8 cellular contexts compared by ENCODE assay signal in genomic region chr12:57124259-57124877, GRCh38. TPM values are rescaled to one million over a fixed set of nuclear protein-coding genes. Genes with fewer than 3 reads are reported as not detected.
DNase-seq lines count a peak whose midpoint lies in the region; ATAC-seq, FAIRE-seq and TF ChIP-seq lines count a peak whose summit lies in the region.

No MANE protein-coding gene starts in this region.

- peaks cover 5% of the 10 kb centered on the region for H3K36me3 Mint-ChIP-seq in activated CD8-positive, alpha-beta memory T cell treated with anti-CD3 and anti-CD28 coated beads, Interleukin-2, amount 10 ng/mL, durations not matched to agents 7 days and 5 days
- peaks cover 0 to 9% of the 10 kb centered on the region in 2 donors for H3K36me3 Mint-ChIP-seq in naive B cell
- H3K36me3 Mint-ChIP-seq in stimulated activated effector memory CD8-positive, alpha-beta T cell treated with anti-CD3 and anti-CD28 coated beads, Interleukin-12 subunit alpha, Interleukin-12 subunit beta, amount 100 ng/mL, for 72 hours = no peaks in the 10 kb centered on the region

- H3K36me3 ChIP-seq in endothelial cell of umbilical vein (ENCODE audit: control insufficient read depth in 2 of 2, extremely low read depth in 1 of 2, insufficient read depth in 2 of 2, low read length in 2 of 2) = no peaks in the 10 kb centered on the region

- no peak overlapping the region for H2AFZ ChIP-seq in endothelial cell of umbilical vein (ENCODE audit: low read depth, low read length)

- H3K27me3 Mint-ChIP-seq in activated CD8-positive, alpha-beta memory T cell treated with anti-CD3 and anti-CD28 coated beads, Interleukin-2, amount 10 ng/mL, durations not matched to agents 7 days and 5 days = peaks cover 34% of the 10 kb centered on the region
- H3K27me3 Mint-ChIP-seq in naive B cell = peaks cover 0 to 17% (median 5%) of the 10 kb centered on the region in 3 donors

- no peak overlapping the region for H3K27ac ChIP-seq in endothelial cell of umbilical vein (ENCODE audit: insufficient read depth, low read depth, low read length)

- POLR2A ChIA-PET in endothelial cell of umbilical vein (lab: Charles Lee) = no interaction called here

- dilution Hi-C loops in endothelial cell of umbilical vein (cut with MboI; ENCODE audit: extremely low pct_ligation_motif_present, low sequenced_read_pairs) = loop anchor here (5.0 kb wide), 1 partner anchor 48 kb away; no protein-coding TSS in a partner anchor

- H3K9me3 Mint-ChIP-seq in activated CD8-positive, alpha-beta memory T cell treated with anti-CD3 and anti-CD28 coated beads, Interleukin-2, amount 10 ng/mL, durations not matched to agents 7 days and 5 days (ENCODE audit: low read depth) = peaks cover 8% of the 10 kb centered on the region
- peaks cover 0 to 2% (median 0%) of the 10 kb centered on the region in 7 donors for H3K9me3 Mint-ChIP-seq in naive B cell
- peaks cover 7% of the 10 kb centered on the region for H3K9me3 Mint-ChIP-seq in stimulated activated effector memory CD8-positive, alpha-beta T cell treated with anti-CD3 and anti-CD28 coated beads, Interleukin-12 subunit alpha, Interleukin-12 subunit beta, amount 100 ng/mL, for 72 hours

- TF ChIP-seq POLR2A in endothelial cell of umbilical vein (IDR thresholded peaks at IDR 0.05; ENCODE audit: low read depth, low read length) = no peak

- FAIRE-seq in endothelial cell of umbilical vein (lab: Jason Lieb, UNC) = peak; percentile 96

- no peak overlapping the region for H3K27ac Mint-ChIP-seq in activated CD8-positive, alpha-beta memory T cell treated with anti-CD3 and anti-CD28 coated beads, Interleukin-2, amount 10 ng/mL, durations not matched to agents 7 days and 5 days
- no peak overlapping the region for H3K27ac Mint-ChIP-seq in naive B cell
- no peak overlapping the region for H3K27ac Mint-ChIP-seq in stimulated activated effector memory CD8-positive, alpha-beta T cell treated with anti-CD3 and anti-CD28 coated beads, Interleukin-12 subunit alpha, Interleukin-12 subunit beta, amount 100 ng/mL, for 72 hours

- peaks cover 4% of the 10 kb centered on the region for H3K4me1 ChIP-seq in endothelial cell of umbilical vein (ENCODE audit: control insufficient read depth, extremely low read depth, insufficient read depth, low read length)

- peak; percentile 90 to 93 for TF ChIP-seq CTCF in endothelial cell of umbilical vein (IDR thresholded peaks at IDR 0.05; ENCODE audit: extremely low read depth in 1 of 2, insufficient read depth in 1 of 2, low read depth in 1 of 2, low read length in 2 of 2)

- H3K79me2 ChIP-seq in endothelial cell of umbilical vein (ENCODE audit: control insufficient read depth, insufficient read depth, low read length) = no peaks in the 10 kb centered on the region

- CTCF ChIA-PET in activated CD8-positive, alpha-beta memory T cell treated with anti-CD3 and anti-CD28 coated beads, Interleukin-2, amount 10 ng/mL, durations not matched to agents 7 days and 5 days (lab: Charles Lee) = interaction anchor here (0.6 to 7.8 kb wide), 40 partner anchors 8 to 392 kb away, joined by 3 to 88 read pairs (median 5); partner anchors contain the start of genes NAB2, NEMP1, SHMT2 and STAT6
- CTCF ChIA-PET in endothelial cell of umbilical vein (lab: Charles Lee) = interaction anchor here (0.6 to 18.0 kb wide), 28 partner anchors 9 to 440 kb away, joined by 3 to 429 read pairs (median 4); partner anchors contain the start of genes NEMP1 and STAT6

- DNase-seq in DMS114 treated with DMSO at 0.1 percent for 48 hours (lab: John Stamatoyannopoulos, UW; ENCODE audit: unreplicated experiment) (peak; percentile 77), HT-29 (ENCODE audit: low spot score) (peak; percentile 86), NOMO-1 treated with dmso at 0.1 percent for 144 hours (lab: John Stamatoyannopoulos, UW; ENCODE audit: unreplicated experiment) (peak; percentile 64), endothelial cell of umbilical vein (ENCODE audit: low read depth, low spot score) (peak; percentile 65), naive B cell (peak; percentile 72)
- DNase-seq in activated CD8-positive, alpha-beta memory T cell treated with anti-CD3 and anti-CD28 coated beads, Interleukin-2, amount 10 ng/mL, durations not matched to agents 7 days and 5 days = peak; percentile 83
- DNase-seq in stimulated activated effector memory CD8-positive, alpha-beta T cell treated with anti-CD3 and anti-CD28 coated beads, Interleukin-12 subunit alpha, Interleukin-12 subunit beta, amount 100 ng/mL, for 72 hours (ENCODE audit: low spot score in 2 of 2) = peak; percentile 67 to 89

- H3K9me3 ChIP-seq in endothelial cell of umbilical vein (replicated peaks; ENCODE audit: control insufficient read depth, insufficient read depth, low read length) = no peaks in the 10 kb centered on the region

- no peaks in the 10 kb centered on the region for H4K20me1 ChIP-seq in endothelial cell of umbilical vein (replicated peaks; ENCODE audit: control insufficient read depth, extremely low read depth, insufficient read depth, low read length)

- no peak overlapping the region for H3K4me3 ChIP-seq in endothelial cell of umbilical vein (replicated peaks in 1 of 3; ENCODE audit: insufficient read depth in 1 of 3, low read depth in 1 of 3, low read length in 3 of 3)

- H3K4me3 Mint-ChIP-seq in activated CD8-positive, alpha-beta memory T cell treated with anti-CD3 and anti-CD28 coated beads, Interleukin-2, amount 10 ng/mL, durations not matched to agents 7 days and 5 days = no peak overlapping the region
- H3K4me3 Mint-ChIP-seq in naive B cell = peak overlapping the region in 1 of 8 donors; percentile 15
- H3K4me3 Mint-ChIP-seq in stimulated activated effector memory CD8-positive, alpha-beta T cell treated with anti-CD3 and anti-CD28 coated beads, Interleukin-12 subunit alpha, Interleukin-12 subunit beta, amount 100 ng/mL, for 72 hours = no peak overlapping the region

- H3K9ac ChIP-seq in endothelial cell of umbilical vein (replicated peaks; ENCODE audit: extremely low read depth, insufficient read depth, low read length) = no peak overlapping the region

- peak; percentile 74 for ATAC-seq in activated CD8-positive, alpha-beta memory T cell treated with anti-CD3 and anti-CD28 coated beads, Interleukin-2, amount 10 ng/mL, durations not matched to agents 7 days and 5 days
- ATAC-seq in naive B cell (ENCODE audit: low read depth in 2 of 2) (peak; percentile 66 to 71), GM21529 (IDR thresholded peaks at IDR 0.05; ENCODE audit: unreplicated experiment) (no peak)
- peak; percentile 68 for ATAC-seq in stimulated activated effector memory CD8-positive, alpha-beta T cell treated with anti-CD3 and anti-CD28 coated beads, Interleukin-12 subunit alpha, Interleukin-12 subunit beta, amount 100 ng/mL, for 72 hours

- BruUV-seq in endothelial cell of umbilical vein (replicated peaks; lab: Mats Ljungman, UMichigan) = no TSS peak

- no peak overlapping the region for H3K4me2 ChIP-seq in endothelial cell of umbilical vein (ENCODE audit: insufficient read depth, low read length)

- peaks cover 8% of the 10 kb centered on the region for H3K4me1 Mint-ChIP-seq in activated CD8-positive, alpha-beta memory T cell treated with anti-CD3 and anti-CD28 coated beads, Interleukin-2, amount 10 ng/mL, durations not matched to agents 7 days and 5 days
- H3K4me1 Mint-ChIP-seq in naive B cell = peaks cover 13 to 14% (median 13%) of the 10 kb centered on the region in 3 donors
- peaks cover 10% of the 10 kb centered on the region for H3K4me1 Mint-ChIP-seq in stimulated activated effector memory CD8-positive, alpha-beta T cell treated with anti-CD3 and anti-CD28 coated beads, Interleukin-12 subunit alpha, Interleukin-12 subunit beta, amount 100 ng/mL, for 72 hours

- peaks cover 17 to 32% of the 10 kb centered on the region in 2 experiments for H3K27me3 ChIP-seq in endothelial cell of umbilical vein (ENCODE audit: control insufficient read depth in 2 of 2, insufficient read depth in 2 of 2, low read length in 2 of 2)

- intact Hi-C loops in endothelial cell of umbilical vein (cut with micrococcal nuclease) = loop anchor here (1.0 kb wide), 2 partner anchors 49 to 59 kb away; no protein-coding TSS in a partner anchor

- no peaks in the 10 kb centered on the region for H3K9me1 ChIP-seq in endothelial cell of umbilical vein (replicated peaks; ENCODE audit: control insufficient read depth, extremely low read depth, insufficient read depth, low read length)

RNA-seq across cellular contexts. Expression of gene LRP1, which starts 3.9 kb away (rescaled TPM):
- 22.8 and 25.2 TPM in 2 replicates for total RNA-seq in HT-29 (2014; rRNA removed; shearing (Covaris generic))
- total RNA-seq in activated CD8-positive, alpha-beta memory T cell treated with anti-CD3 and anti-CD28 coated beads, Interleukin-2, amount 10 ng/mL, durations not matched to agents 7 days and 5 days = under 1 TPM; 0.33 to 0.85 TPM
- 3.8 and 4.6 TPM in 2 replicates for total RNA-seq in endothelial cell of umbilical vein
- polyA plus RNA-seq in endothelial cell of umbilical vein (1.5 and 1.6 TPM in 2 replicates), naive B cell (ENCODE audit: low read depth in 6 of 6) (under 1 TPM in 3 of 6 donors, not detected in 3; 0.04 to 0.55 (median 0.09) TPM)
- polyA plus RNA-seq in endothelial cell of umbilical vein (2011; cell fraction: cytosol; rRNA removed) = 1.5 and 2.4 TPM in 2 replicates
- polyA plus RNA-seq in endothelial cell of umbilical vein (2011; cell fraction: nucleus; rRNA removed) = 2.3 and 3.1 TPM in 2 replicates
- 2.7 and 9.0 TPM in 2 replicates for polyA plus RNA-seq in endothelial cell of umbilical vein (2012)
- polyA minus RNA-seq in endothelial cell of umbilical vein = 7.8 and 9.3 TPM in 2 replicates
- polyA minus RNA-seq in endothelial cell of umbilical vein (2011; cell fraction: cytosol; rRNA and poly(A)+ RNA removed) = 3.2 TPM
- polyA minus RNA-seq in endothelial cell of umbilical vein (2011; cell fraction: nucleus; rRNA and poly(A)+ RNA removed) = 4.3 and 5.0 TPM in 2 replicates

RNA-seq across cellular contexts. Expression of gene STAT6, which starts 13.2 kb away (rescaled TPM):
- 114 and 125 TPM in 2 replicates for total RNA-seq in HT-29 (2014; rRNA removed; shearing (Covaris generic))
- total RNA-seq in activated CD8-positive, alpha-beta memory T cell treated with anti-CD3 and anti-CD28 coated beads, Interleukin-2, amount 10 ng/mL, durations not matched to agents 7 days and 5 days = 100 to 1,000 TPM in 1 of 2 experiments, 10 to 100 TPM in 1; 99.1 to 104 TPM
- 101 and 136 TPM in 2 replicates for total RNA-seq in endothelial cell of umbilical vein
- 147 and 164 TPM in 2 replicates for polyA plus RNA-seq in endothelial cell of umbilical vein
- 90.9 and 106 TPM in 2 replicates for polyA plus RNA-seq in endothelial cell of umbilical vein (2011; cell fraction: cytosol; rRNA removed)
- polyA plus RNA-seq in endothelial cell of umbilical vein (2011; cell fraction: nucleus; rRNA removed) = 343 and 418 TPM in 2 replicates
- polyA plus RNA-seq in endothelial cell of umbilical vein (2012) = 112 and 122 TPM in 2 replicates
- polyA minus RNA-seq in endothelial cell of umbilical vein = 126 and 150 TPM in 2 replicates
- 47.6 TPM for polyA minus RNA-seq in endothelial cell of umbilical vein (2011; cell fraction: cytosol; rRNA and poly(A)+ RNA removed)
- 64.2 and 65.2 TPM in 2 replicates for polyA minus RNA-seq in endothelial cell of umbilical vein (2011; cell fraction: nucleus; rRNA and poly(A)+ RNA removed)
- polyA plus RNA-seq in naive B cell (ENCODE audit: low read depth in 6 of 6) = 100 to 1,000 TPM in 5 of 6 donors, 10 to 100 TPM in 1; 88.2 to 172 (median 159) TPM

RNA-seq across cellular contexts. Expression of gene LRP1-AS, which starts 23.1 kb away (rescaled TPM):
- not detected in 2 replicates for total RNA-seq in HT-29 (2014; rRNA removed; shearing (Covaris generic))
- total RNA-seq in activated CD8-positive, alpha-beta memory T cell treated with anti-CD3 and anti-CD28 coated beads, Interleukin-2, amount 10 ng/mL, durations not matched to agents 7 days and 5 days = not detected
- total RNA-seq in endothelial cell of umbilical vein = not detected in 2 replicates
- polyA plus RNA-seq in endothelial cell of umbilical vein (not detected in 2 replicates), naive B cell (ENCODE audit: low read depth in 6 of 6) (not detected)
- not detected in 2 replicates for polyA plus RNA-seq in endothelial cell of umbilical vein (2011; cell fraction: cytosol; rRNA removed)
- polyA plus RNA-seq in endothelial cell of umbilical vein (2011; cell fraction: nucleus; rRNA removed) = not detected in 2 replicates
- polyA plus RNA-seq in endothelial cell of umbilical vein (2012) = not detected in 2 replicates
- not detected in 2 replicates for polyA minus RNA-seq in endothelial cell of umbilical vein
- not detected for polyA minus RNA-seq in endothelial cell of umbilical vein (2011; cell fraction: cytosol; rRNA and poly(A)+ RNA removed)
- not detected in 2 replicates for polyA minus RNA-seq in endothelial cell of umbilical vein (2011; cell fraction: nucleus; rRNA and poly(A)+ RNA removed)

RNA-seq across cellular contexts. Expression of gene NAB2, which starts 35.5 kb away (rescaled TPM):
- 17.8 and 19.3 TPM in 2 replicates for total RNA-seq in HT-29 (2014; rRNA removed; shearing (Covaris generic))
- total RNA-seq in activated CD8-positive, alpha-beta memory T cell treated with anti-CD3 and anti-CD28 coated beads, Interleukin-2, amount 10 ng/mL, durations not matched to agents 7 days and 5 days = 10 to 100 TPM in 1 of 2 experiments, 1 to 10 TPM in 1; 10.0 to 31.1 TPM
- 13.4 and 15.9 TPM in 2 replicates for total RNA-seq in endothelial cell of umbilical vein
- 14.6 and 19.5 TPM in 2 replicates for polyA plus RNA-seq in endothelial cell of umbilical vein
- polyA plus RNA-seq in endothelial cell of umbilical vein (2011; cell fraction: cytosol; rRNA removed) = 9.2 and 11.3 TPM in 2 replicates
- polyA plus RNA-seq in endothelial cell of umbilical vein (2011; cell fraction: nucleus; rRNA removed) = 11.9 and 14.2 TPM in 2 replicates
- polyA plus RNA-seq in endothelial cell of umbilical vein (2012) = 6.5 and 11.1 TPM in 2 replicates
- 20.5 and 21.2 TPM in 2 replicates for polyA minus RNA-seq in endothelial cell of umbilical vein
- polyA minus RNA-seq in endothelial cell of umbilical vein (2011; cell fraction: cytosol; rRNA and poly(A)+ RNA removed) = 10.1 TPM
- polyA minus RNA-seq in endothelial cell of umbilical vein (2011; cell fraction: nucleus; rRNA and poly(A)+ RNA removed) = 4.5 and 6.8 TPM in 2 replicates
- 1 to 10 TPM in 5 of 6 donors, under 1 TPM in 1; 0.54 to 2.6 (median 1.6) TPM for polyA plus RNA-seq in naive B cell (ENCODE audit: low read depth in 6 of 6)

RNA-seq across cellular contexts. Expression of gene NEMP1, which starts 45.8 kb away (rescaled TPM):
- 12.5 and 13.6 TPM in 2 replicates for total RNA-seq in HT-29 (2014; rRNA removed; shearing (Covaris generic))
- 10 to 100 TPM; 60.5 to 66.1 TPM for total RNA-seq in activated CD8-positive, alpha-beta memory T cell treated with anti-CD3 and anti-CD28 coated beads, Interleukin-2, amount 10 ng/mL, durations not matched to agents 7 days and 5 days
- total RNA-seq in endothelial cell of umbilical vein = 21.5 and 27.7 TPM in 2 replicates
- polyA plus RNA-seq in endothelial cell of umbilical vein = 9.0 and 10.8 TPM in 2 replicates
- 6.7 TPM in 2 replicates for polyA plus RNA-seq in endothelial cell of umbilical vein (2011; cell fraction: cytosol; rRNA removed)
- 32.5 and 40.5 TPM in 2 replicates for polyA plus RNA-seq in endothelial cell of umbilical vein (2011; cell fraction: nucleus; rRNA removed)
- 7.4 and 11.7 TPM in 2 replicates for polyA plus RNA-seq in endothelial cell of umbilical vein (2012)
- 19.8 and 21.7 TPM in 2 replicates for polyA minus RNA-seq in endothelial cell of umbilical vein
- 18.2 TPM for polyA minus RNA-seq in endothelial cell of umbilical vein (2011; cell fraction: cytosol; rRNA and poly(A)+ RNA removed)
- 9.5 and 17.7 TPM in 2 replicates for polyA minus RNA-seq in endothelial cell of umbilical vein (2011; cell fraction: nucleus; rRNA and poly(A)+ RNA removed)
- 1 to 10 TPM; 3.9 to 7.1 (median 5.9) TPM for polyA plus RNA-seq in naive B cell (ENCODE audit: low read depth in 6 of 6)
